ENCODE assay signal across 15 cellular contexts in genomic region chr1:111598534-111598933, GRCh38. TPM values are rescaled to one million over a fixed set of nuclear protein-coding genes. Genes with fewer than 3 reads are reported as not detected.
A peak's percentile ranks its signal among the peaks of the same experiment; 100 is the strongest.
DNase-seq lines count a peak whose midpoint lies in the region; ATAC-seq and TF ChIP-seq lines count a peak whose summit lies in the region.
"Had no signal": no experiment of that assay in that cellular context is flagged by ENCODE, and none has a peak within 500 bp of the region (broad histone marks: within the 10 kb centered on the region; RNA-seq: fewer than 3 reads in every experiment).

No MANE protein-coding gene starts in this region.

- TF ChIP-seq POLR2A in right lobe of liver (IDR thresholded peaks at IDR 0.05) (no peak), lower leg skin (IDR thresholded peaks at IDR 0.05) (no peak)

- no peaks in the 10 kb centered on the region for H3K27me3 Mint-ChIP-seq in activated CD8-positive, alpha-beta T cell treated with anti-CD3 and anti-CD28 coated beads for 36 hours
- H3K27me3 Mint-ChIP-seq in type B pancreatic cell, result peaks cover 4% of the 10 kb centered on the region
- H3K27me3 Mint-ChIP-seq: progenitor cell of endocrine pancreas had no signal

- ATAC-seq in activated CD8-positive, alpha-beta T cell treated with anti-CD3 and anti-CD28 coated beads for 36 hours, result peak; percentile 41
- ATAC-seq in right lobe of liver, result peak in 3 of 4 donors; percentile 27 to 44 (median 40)
- ATAC-seq in upper lobe of right lung, result peak; percentile 24

- H3K4me3 Mint-ChIP-seq in activated CD8-positive, alpha-beta T cell treated with anti-CD3 and anti-CD28 coated beads for 36 hours, result peak overlapping the region; percentile 40
- H3K4me3 Mint-ChIP-seq in type B pancreatic cell, result no peak overlapping the region

- H3K4me3 ChIP-seq in right lobe of liver, result no peak overlapping the region
- H3K4me3 ChIP-seq in upper lobe of right lung, result no peak overlapping the region
- H3K4me3 ChIP-seq in lower leg skin (ENCODE audit: low read depth, poor library complexity, severe bottlenecking), result no peak overlapping the region
- H3K4me3 ChIP-seq: SJSA1 had no signal

- peak; percentile 31 for DNase-seq in stimulated activated CD4-positive, alpha-beta T cell treated with anti-CD3 and anti-CD28 coated beads, Interleukin-1b, Interleukin-23, amount 100 ng/mL, for 48 hours
- DNase-seq in stimulated activated CD4-positive, alpha-beta T cell treated with anti-CD3 and anti-CD28 coated beads, Interleukin-2, amount 100 ng/mL, for 48 hours, result no peak
- DNase-seq in activated CD8-positive, alpha-beta T cell treated with anti-CD3 and anti-CD28 coated beads for 36 hours, result peak; percentile 63
- no peak for DNase-seq in right lobe of liver
- DNase-seq in upper lobe of right lung, result no peak
- no peak for DNase-seq in UCSD-AML1 (lab: John Stamatoyannopoulos, UW; ENCODE audit: unreplicated experiment)
- no peak for DNase-seq in lower leg skin (ENCODE audit: low spot score in 2 of 2)
- DNase-seq in type B pancreatic cell (ENCODE audit: extremely low spot score, unreplicated experiment), result no peak
- DNase-seq: activated CD4-positive, alpha-beta T cell treated with anti-CD3 and anti-CD28 coated beads for 4 hours; BE2C; hypothalamus; NCI-H1417; NCI-H524 had no signal

- H3K36me3 ChIP-seq in right lobe of liver (no peaks in the 10 kb centered on the region), upper lobe of right lung (no peaks in the 10 kb centered on the region)
- H3K36me3 ChIP-seq: BE2C, SJSA1 had no signal

- TF ChIP-seq CTCF in activated CD8-positive, alpha-beta T cell treated with anti-CD3 and anti-CD28 coated beads for 36 hours (IDR thresholded peaks at IDR 0.05), result no peak
- TF ChIP-seq CTCF in right lobe of liver (IDR thresholded peaks at IDR 0.05) (no peak), upper lobe of right lung (IDR thresholded peaks at IDR 0.05) (no peak), lower leg skin (IDR thresholded peaks at IDR 0.05) (no peak), type B pancreatic cell (conservative IDR thresholded peaks at IDR 0.05) (no peak)

- peaks cover 97% of the 10 kb centered on the region for H3K4me1 Mint-ChIP-seq in activated CD8-positive, alpha-beta T cell treated with anti-CD3 and anti-CD28 coated beads for 36 hours (ENCODE audit: low read depth)
- H3K4me1 Mint-ChIP-seq in type B pancreatic cell (ENCODE audit: unreplicated experiment), result peaks cover 4% of the 10 kb centered on the region

- peaks cover 12% of the 10 kb centered on the region for H3K36me3 Mint-ChIP-seq in activated CD8-positive, alpha-beta T cell treated with anti-CD3 and anti-CD28 coated beads for 36 hours (ENCODE audit: low read depth)
- H3K36me3 Mint-ChIP-seq in type B pancreatic cell, result no peaks in the 10 kb centered on the region

- CTCF ChIA-PET in activated CD8-positive, alpha-beta T cell treated with anti-CD3 and anti-CD28 coated beads for 36 hours (lab: Charles Lee), result interaction anchor here (1.9 to 7.4 kb wide), 3 partner anchors 14 to 90 kb away, joined by 5 to 77 read pairs (median 9); partner anchors contain the start of gene RAP1A

- H3K4me1 ChIP-seq in right lobe of liver (peaks cover 0 to 3% (median 0%) of the 10 kb centered on the region in 4 donors), upper lobe of right lung (peaks cover 32% of the 10 kb centered on the region)

- intact Hi-C loops in activated CD8-positive, alpha-beta T cell treated with anti-CD3 and anti-CD28 coated beads for 36 hours (cut with micrococcal nuclease), result no loop called here
- intact Hi-C loops in right lobe of liver (cut with DNase I) (no loop called here), upper lobe of right lung (cut with DNase I) (no loop called here), lower leg skin (cut with DNase I; ENCODE audit: low total_unique reads) (no loop called here)

- peak overlapping the region; percentile 88 for H3K27ac Mint-ChIP-seq in activated CD8-positive, alpha-beta T cell treated with anti-CD3 and anti-CD28 coated beads for 36 hours
- no peak overlapping the region for H3K27ac Mint-ChIP-seq in type B pancreatic cell
- H3K27ac Mint-ChIP-seq: progenitor cell of endocrine pancreas had no signal

- peaks cover 2% of the 10 kb centered on the region for H3K9me3 Mint-ChIP-seq in activated CD8-positive, alpha-beta T cell treated with anti-CD3 and anti-CD28 coated beads for 36 hours
- H3K9me3 Mint-ChIP-seq in type B pancreatic cell, result no peaks in the 10 kb centered on the region

- POLR2A ChIA-PET in activated CD8-positive, alpha-beta T cell treated with anti-CD3 and anti-CD28 coated beads for 36 hours (lab: Charles Lee), result interaction anchor here (0.6 to 9.9 kb wide), 5 partner anchors 13 to 81 kb away, joined by 3 to 176 read pairs (median 4); partner anchors contain the start of gene RAP1A

- H3K27me3 ChIP-seq in right lobe of liver (no peaks in the 10 kb centered on the region), upper lobe of right lung (no peaks in the 10 kb centered on the region)
- H3K27me3 ChIP-seq: BE2C, SJSA1 had no signal

- H3K9me3 ChIP-seq in right lobe of liver, result no peaks in the 10 kb centered on the region
- no peaks in the 10 kb centered on the region for H3K9me3 ChIP-seq in upper lobe of right lung
- H3K9me3 ChIP-seq: BE2C, SJSA1 had no signal

- 49% methylated on average over 4 of the region's 6 CpGs for WGBS in right lobe of liver (ENCODE audit: insufficient coverage, low coverage, low lambda C conversion rate, missing lambda C conversion rate)
- WGBS in lower leg skin, 2 donors, result 96 to 97% methylated on average over 6 of the region's 6 CpGs

- no peak overlapping the region for H3K27ac ChIP-seq in right lobe of liver
- no peak overlapping the region for H3K27ac ChIP-seq in upper lobe of right lung
- H3K27ac ChIP-seq: SJSA1 had no signal

RNA-seq across cellular contexts. Expression of gene RAP1A, which starts 21.1 kb away (rescaled TPM):
- 100 to 1,000 TPM; 197 to 198 TPM for total RNA-seq in activated CD8-positive, alpha-beta T cell treated with anti-CD3 and anti-CD28 coated beads for 36 hours
- total RNA-seq in right lobe of liver, result 10 to 100 TPM; 25.9 to 53.8 (median 33.3) TPM
- total RNA-seq in upper lobe of right lung, result 118 TPM
- total RNA-seq in lower leg skin, result 10 to 100 TPM; 25.5 to 33.8 (median 31.0) TPM
- total RNA-seq in type B pancreatic cell (ENCODE audit: low replicate concordance), result 42.3 and 58.0 TPM in 2 replicates

Comparison
In these comparisons a context has a peak if more than half of its experiments do, and no peak if none do; other contexts are left out.
1. DNase-seq: peak in stimulated activated CD4-positive, alpha-beta T cell treated with anti-CD3 and anti-CD28 coated beads, Interleukin-1b, Interleukin-23, amount 100 ng/mL, for 48 hours (single experiment) and activated CD8-positive, alpha-beta T cell treated with anti-CD3 and anti-CD28 coated beads for 36 hours (single experiment); none in stimulated activated CD4-positive, alpha-beta T cell treated with anti-CD3 and anti-CD28 coated beads, Interleukin-2, amount 100 ng/mL, for 48 hours (0 of 2), right lobe of liver (0 of 3), upper lobe of right lung (single experiment), UCSD-AML1 (single experiment), lower leg skin (0 of 2) and type B pancreatic cell (single experiment).
2. Peak in every context shown above with its lines, with median percentiles within 50 percentile points of each other: ATAC-seq.